8 cellular contexts compared by ENCODE assay signal in the genomic region with DNA sequence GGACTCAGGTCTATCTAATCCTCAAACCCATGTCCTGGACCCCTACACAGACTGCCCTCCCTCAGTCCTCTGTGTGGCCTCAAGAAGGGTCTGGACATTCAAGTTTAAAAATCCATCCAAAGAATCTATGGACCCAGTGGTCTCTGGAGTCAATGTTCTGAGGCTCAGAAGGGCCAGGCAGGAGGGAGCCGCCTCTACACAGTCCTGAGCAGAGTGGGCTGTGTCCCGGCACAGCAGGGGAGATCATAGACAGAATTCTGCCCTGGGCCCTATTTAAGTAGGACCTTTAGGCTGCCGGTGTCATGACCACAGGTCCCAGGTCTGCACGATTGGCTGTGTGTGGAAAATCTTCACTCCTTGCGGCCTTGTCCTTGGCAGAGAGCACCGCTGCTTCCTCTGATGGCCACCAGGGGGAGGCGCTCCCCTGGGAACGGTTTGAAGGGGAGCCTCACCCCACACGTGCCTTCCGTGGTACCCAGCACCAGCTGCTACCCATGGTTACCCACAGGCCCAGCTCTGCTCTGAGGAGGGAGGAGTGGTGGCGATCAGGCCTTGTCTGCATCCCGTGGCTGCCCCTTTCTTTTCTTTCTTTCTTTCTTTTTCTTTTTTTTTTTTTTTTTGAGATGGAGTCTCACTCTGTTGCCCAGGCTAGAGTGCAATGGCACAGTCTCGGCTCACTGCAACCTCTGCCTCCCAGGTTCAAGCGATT. TPM values are rescaled to one million over a fixed set of nuclear protein-coding genes. Genes with fewer than 3 reads are reported as not detected.
DNase-seq lines count a peak whose midpoint lies in the region; ATAC-seq and TF ChIP-seq lines count a peak whose summit lies in the region.

No MANE protein-coding gene starts in this region.

- H3K36me3 Mint-ChIP-seq in activated T-cell treated with anti-CD3 and anti-CD28 coated beads, Interleukin-2, amount 50 U/mL, for 24 hours (ENCODE audit: low read depth): no peaks in the 10 kb centered on the region
- no peaks in the 10 kb centered on the region for H3K36me3 Mint-ChIP-seq in neural progenitor cell

- H3K9ac ChIP-seq in fibroblast of lung (ENCODE audit: insufficient read depth, low read length) (no peak overlapping the region), neural progenitor cell (no peak overlapping the region)

- H3K4me2 ChIP-seq in PC-9 (no peak overlapping the region), fibroblast of lung (ENCODE audit: extremely low read depth, insufficient read depth, low read length) (no peak overlapping the region), neural progenitor cell (no peak overlapping the region)

- TF ChIP-seq EP300 in suprapubic skin (IDR thresholded peaks at IDR 0.05): no peak

- H2AFZ ChIP-seq in PC-9: no peak overlapping the region
- H2AFZ ChIP-seq in fibroblast of lung (ENCODE audit: low read length): no peak overlapping the region
- no peak overlapping the region for H2AFZ ChIP-seq in neural progenitor cell (replicated peaks)

- no peaks in the 10 kb centered on the region for H3K4me1 ChIP-seq in PC-9 (replicated peaks; ENCODE audit: insufficient read depth)
- no peaks in the 10 kb centered on the region for H3K4me1 ChIP-seq in fibroblast of lung (ENCODE audit: control insufficient read depth, extremely low read depth, insufficient read depth, low read length)
- H3K4me1 ChIP-seq in neural progenitor cell: no peaks in the 10 kb centered on the region
- no peaks in the 10 kb centered on the region for H3K4me1 ChIP-seq in suprapubic skin

- intact Hi-C loops in PC-9 (cut with micrococcal nuclease; ENCODE audit: unreplicated experiment): loop anchor here (1.0 to 5.0 kb wide), 5 partner anchors 46 to 360 kb away; no protein-coding TSS in a partner anchor

- H3K9me3 Mint-ChIP-seq in activated T-cell treated with anti-CD3 and anti-CD28 coated beads, Interleukin-2, amount 50 U/mL, for 24 hours: no peaks in the 10 kb centered on the region
- peaks cover 6% of the 10 kb centered on the region for H3K9me3 Mint-ChIP-seq in neural progenitor cell

- peak; percentile 84 for ATAC-seq in GM21423 (IDR thresholded peaks at IDR 0.05; ENCODE audit: unreplicated experiment)

- H3K79me2 ChIP-seq in PC-9 (ENCODE audit: low read depth) (no peaks in the 10 kb centered on the region), fibroblast of lung (ENCODE audit: control insufficient read depth, insufficient read depth, low read length) (no peaks in the 10 kb centered on the region), neural progenitor cell (ENCODE audit: low read depth) (no peaks in the 10 kb centered on the region)

- no peaks in the 10 kb centered on the region; the same call in 1 of the 2 replicates for H3F3A ChIP-seq in PC-9 (ENCODE audit: insufficient read depth, low read depth)
- H3F3A ChIP-seq in neural progenitor cell (ENCODE audit: low read depth): no peaks in the 10 kb centered on the region

- DNase-seq in COLO829 (ENCODE audit: low spot score): peak; percentile 64
- DNase-seq in Jurkat, Clone E6-1 (ENCODE audit: low read depth, low spot score): peak; percentile 66
- peak; percentile 57 to 75 for DNase-seq in PC-9
- peak; percentile 78 for DNase-seq in activated T-cell treated with anti-CD3 and anti-CD28 coated beads, Interleukin-2, amount 50 U/mL, for 24 hours
- DNase-seq in fibroblast of lung (ENCODE audit: low read depth in 2 of 2): peak; percentile 43 to 57
- DNase-seq in neural progenitor cell (ENCODE audit: low spot score): peak; percentile 79
- DNase-seq in suprapubic skin (ENCODE audit: low spot score in 2 of 2): peak; percentile 85

- H3K9me3 ChIP-seq in PC-9 (ENCODE audit: insufficient read depth, low read depth) (0 out of 2 replicates have a peak, but pooled peaks cover 4% of the 10 kb centered on the region), fibroblast of lung (ENCODE audit: control insufficient read depth, insufficient read depth, low read depth, low read length) (no peaks in the 10 kb centered on the region), neural progenitor cell (ENCODE audit: low read depth) (no peaks in the 10 kb centered on the region), suprapubic skin (no peaks in the 10 kb centered on the region)

- H3K36me3 ChIP-seq in PC-9 (ENCODE audit: low read depth): no peaks in the 10 kb centered on the region
- H3K36me3 ChIP-seq in fibroblast of lung (ENCODE audit: control insufficient read depth, insufficient read depth, low read length): no peaks in the 10 kb centered on the region
- H3K36me3 ChIP-seq in neural progenitor cell: no peaks in the 10 kb centered on the region
- no peaks in the 10 kb centered on the region for H3K36me3 ChIP-seq in suprapubic skin

- peak; percentile 98 for TF ChIP-seq CTCF in PC-9 (conservative IDR thresholded peaks at IDR 0.05)
- TF ChIP-seq CTCF in fibroblast of lung (conservative IDR thresholded peaks at IDR 0.05 in 1 of 2, IDR thresholded peaks at IDR 0.05 in 1 of 2; ENCODE audit: low read depth in 1 of 2, low read length in 2 of 2): peak; percentile 94
- peak; percentile 85 for TF ChIP-seq CTCF in neural progenitor cell (IDR thresholded peaks at IDR 0.05)
- TF ChIP-seq CTCF in suprapubic skin (IDR thresholded peaks at IDR 0.05): peak; percentile 89 to 92

- no peak for TF ChIP-seq POLR2A in suprapubic skin (IDR thresholded peaks at IDR 0.05)

- no peaks in the 10 kb centered on the region for H3K27me3 Mint-ChIP-seq in activated T-cell treated with anti-CD3 and anti-CD28 coated beads, Interleukin-2, amount 50 U/mL, for 24 hours
- peaks cover 3% of the 10 kb centered on the region for H3K27me3 Mint-ChIP-seq in neural progenitor cell (ENCODE audit: insufficient read depth, low read depth)

- POLR2A ChIA-PET in PC-9 (lab: Charles Lee; ENCODE audit: unreplicated experiment): no interaction called here

- 34% methylated on average over 10 of the region's 14 CpGs for WGBS in suprapubic skin

- H3K4me3 Mint-ChIP-seq in activated T-cell treated with anti-CD3 and anti-CD28 coated beads, Interleukin-2, amount 50 U/mL, for 24 hours: no peak overlapping the region
- no peak overlapping the region for H3K4me3 Mint-ChIP-seq in neural progenitor cell

- H3K27me3 ChIP-seq in PC-9 (ENCODE audit: insufficient read depth, low read depth) (peaks cover 11% of the 10 kb centered on the region; the same call in 1 of the 2 replicates), fibroblast of lung (ENCODE audit: control insufficient read depth, insufficient read depth, low read length) (no peaks in the 10 kb centered on the region), neural progenitor cell (no peaks in the 10 kb centered on the region), suprapubic skin (no peaks in the 10 kb centered on the region)

- no peaks in the 10 kb centered on the region for H3K9me2 ChIP-seq in PC-9 (ENCODE audit: insufficient read depth)

- H3K4me1 Mint-ChIP-seq in activated T-cell treated with anti-CD3 and anti-CD28 coated beads, Interleukin-2, amount 50 U/mL, for 24 hours (ENCODE audit: low read depth): peaks cover 2% of the 10 kb centered on the region
- H3K4me1 Mint-ChIP-seq in neural progenitor cell: peaks cover 7% of the 10 kb centered on the region

- BruUV-seq in PC-9 (replicated peaks; lab: Mats Ljungman, UMichigan): no TSS peak

- H3K27ac ChIP-seq in PC-9 (no peak overlapping the region), fibroblast of lung (ENCODE audit: insufficient read depth, low read length) (no peak overlapping the region), neural progenitor cell (no peak overlapping the region), suprapubic skin (no peak overlapping the region)

- CTCF ChIA-PET in PC-9 (lab: Charles Lee): interaction anchor here (0.7 to 1.4 kb wide), 3 partner anchors 36 to 96 kb away, joined by 4 to 11 read pairs (median 7); no protein-coding TSS in a partner anchor

- no peak overlapping the region for H3K27ac Mint-ChIP-seq in activated T-cell treated with anti-CD3 and anti-CD28 coated beads, Interleukin-2, amount 50 U/mL, for 24 hours
- no peak overlapping the region for H3K27ac Mint-ChIP-seq in neural progenitor cell

- no peaks in the 10 kb centered on the region for H4K20me1 ChIP-seq in PC-9 (ENCODE audit: insufficient read depth)
- no peaks in the 10 kb centered on the region for H4K20me1 ChIP-seq in fibroblast of lung (ENCODE audit: control insufficient read depth, extremely low read depth, insufficient read depth, low read length)
- no peaks in the 10 kb centered on the region for H4K20me1 ChIP-seq in neural progenitor cell (ENCODE audit: low read depth)

- H3K4me3 ChIP-seq in Jurkat, Clone E6-1 (ENCODE audit: low read length): no peak overlapping the region
- H3K4me3 ChIP-seq in PC-9 (no peak overlapping the region), fibroblast of lung (replicated peaks in 1 of 4; ENCODE audit: control extremely low read depth in 1 of 4, insufficient read depth in 1 of 4, low read depth in 3 of 4, low read length in 4 of 4) (no peak overlapping the region), neural progenitor cell (no peak overlapping the region), suprapubic skin (no peak overlapping the region)

RNA-seq across cellular contexts. Expression of a gene that starts 37.9 kb away (rescaled TPM):
- polyA plus RNA-seq in Jurkat, Clone E6-1 (2012; ENCODE audit: insufficient read depth, insufficient read length): not detected
- total RNA-seq in PC-9 (2021) (not detected in 2 replicates), fibroblast of lung (1.3 and 4.8 TPM in 2 replicates), neural progenitor cell (ENCODE audit: low replicate concordance) (2.3 and 6.8 TPM in 2 replicates), suprapubic skin (10 to 100 TPM in 1 of 4 donors, 1 to 10 TPM in 3; 1.1 to 10.1 (median 4.2) TPM)
- 0.46 and 1.3 TPM in 2 replicates for polyA plus RNA-seq in fibroblast of lung
- polyA plus RNA-seq in fibroblast of lung (2012): 1.6 and 2.4 TPM in 2 replicates
- polyA minus RNA-seq in fibroblast of lung (ENCODE audit: low replicate concordance): 0.07 and 1.9 TPM in 2 replicates

RNA-seq across cellular contexts. Expression of a gene that starts 39.8 kb away (rescaled TPM):
- polyA plus RNA-seq in Jurkat, Clone E6-1 (2012; ENCODE audit: insufficient read depth, insufficient read length): not detected
- total RNA-seq in PC-9 (2021): not detected in 2 replicates
- 0.50 and 0.51 TPM in 2 replicates for total RNA-seq in fibroblast of lung
- polyA plus RNA-seq in fibroblast of lung: 0.16 and 0.27 TPM in 2 replicates
- polyA plus RNA-seq in fibroblast of lung (2012): 0.16 and 0.45 TPM in 2 replicates
- polyA minus RNA-seq in fibroblast of lung (ENCODE audit: low replicate concordance): 0.59 TPM in 1 of 2 replicates, not detected in the other
- 0.31 and 2.3 TPM in 2 replicates for total RNA-seq in neural progenitor cell (ENCODE audit: low replicate concordance)
- total RNA-seq in suprapubic skin: under 1 TPM in 1 of 4 donors, not detected in 3; 0.93 TPM

RNA-seq across cellular contexts. Expression of a gene that starts 56.3 kb away (rescaled TPM):
- polyA plus RNA-seq in Jurkat, Clone E6-1 (2012; ENCODE audit: insufficient read depth, insufficient read length): 225 TPM
- total RNA-seq in PC-9 (2021) (153 and 167 TPM in 2 replicates), fibroblast of lung (59.6 and 62.4 TPM in 2 replicates), neural progenitor cell (ENCODE audit: low replicate concordance) (128 and 173 TPM in 2 replicates), suprapubic skin (100 to 1,000 TPM in 1 of 4 donors, 10 to 100 TPM in 3; 42.4 to 116 (median 66.2) TPM)
- 100 and 124 TPM in 2 replicates for polyA plus RNA-seq in fibroblast of lung
- 50.4 and 60.6 TPM in 2 replicates for polyA plus RNA-seq in fibroblast of lung (2012)
- 41.5 and 47.6 TPM in 2 replicates for polyA minus RNA-seq in fibroblast of lung (ENCODE audit: low replicate concordance)

RNA-seq across cellular contexts. Expression of a gene that starts 56.4 kb away (rescaled TPM):
- 7.6 TPM for polyA plus RNA-seq in Jurkat, Clone E6-1 (2012; ENCODE audit: insufficient read depth, insufficient read length)
- 27.1 and 33.0 TPM in 2 replicates for total RNA-seq in PC-9 (2021)
- total RNA-seq in fibroblast of lung: 1.8 and 3.1 TPM in 2 replicates
- polyA plus RNA-seq in fibroblast of lung: 0.93 and 1.7 TPM in 2 replicates
- 0.92 and 1.9 TPM in 2 replicates for polyA plus RNA-seq in fibroblast of lung (2012)
- 1.3 and 5.4 TPM in 2 replicates for polyA minus RNA-seq in fibroblast of lung (ENCODE audit: low replicate concordance)
- 16.5 and 38.2 TPM in 2 replicates for total RNA-seq in neural progenitor cell (ENCODE audit: low replicate concordance)
- 1 to 10 TPM; 2.1 to 7.9 (median 3.5) TPM for total RNA-seq in suprapubic skin
